In genomic region chr11:111499483-111499882, GRCh38 we compare ENCODE assay signal across 17 cellular contexts. TPM values are rescaled to one million over a fixed set of nuclear protein-coding genes. Genes with fewer than 3 reads are reported as not detected.
A peak's percentile ranks its signal among the peaks of the same experiment; 100 is the strongest.
DNase-seq lines count a peak whose midpoint lies in the region; TF ChIP-seq lines count a peak whose summit lies in the region.
"Had no signal": no experiment of that assay in that cellular context is flagged by ENCODE, and none has a peak within 500 bp of the region (broad histone marks: within the 10 kb centered on the region; RNA-seq: fewer than 3 reads in every experiment).

No MANE protein-coding gene starts in this region.

- no peaks in the 10 kb centered on the region for H3K9me3 Mint-ChIP-seq in activated CD4-positive, alpha-beta memory T cell treated with anti-CD3 and anti-CD28 coated beads, Interleukin-2, amount 10 ng/mL, durations not matched to agents 7 days and 5 days
- H3K9me3 Mint-ChIP-seq: CD8-positive, alpha-beta T cell had no signal

- peak; percentile 35 for DNase-seq in EL
- peak; percentile 38 for DNase-seq in HCEC 1CT
- DNase-seq in amniotic epithelial cell (ENCODE audit: low read depth): peak; percentile 63
- DNase-seq in uterus: no peak
- DNase-seq in GM13976 (ENCODE audit: low spot score): no peak
- no peak for DNase-seq in activated CD4-positive, alpha-beta memory T cell treated with anti-CD3 and anti-CD28 coated beads, Interleukin-2, amount 10 ng/mL, durations not matched to agents 7 days and 5 days
- DNase-seq: Calu3; CD8-positive, alpha-beta T cell; DMS53; GOT3; H7; Karpas-422; KBM-7 had no signal

- no peaks in the 10 kb centered on the region for H3K36me3 ChIP-seq in uterus
- H3K36me3 ChIP-seq: BLaER1 treated with 17β-estradiol and CSF1 and Interleukin-3, amounts not matched to agents 10 nM and 100 nM had no signal

- CTCF ChIA-PET in activated CD4-positive, alpha-beta memory T cell treated with anti-CD3 and anti-CD28 coated beads, Interleukin-2, amount 10 ng/mL, durations not matched to agents 7 days and 5 days (lab: Charles Lee): no interaction called here

- TF ChIP-seq CTCF in uterus (IDR thresholded peaks at IDR 0.05): no peak
- TF ChIP-seq CTCF in GM13976 (IDR thresholded peaks at IDR 0.05; ENCODE audit: borderline replicate concordance, control extremely low read depth, extremely low read depth, insufficient read depth, missing control alignments): no peak

- no peaks in the 10 kb centered on the region for H3K4me1 Mint-ChIP-seq in activated CD4-positive, alpha-beta memory T cell treated with anti-CD3 and anti-CD28 coated beads, Interleukin-2, amount 10 ng/mL, durations not matched to agents 7 days and 5 days
- H3K4me1 Mint-ChIP-seq: B cell had no signal

- no peaks in the 10 kb centered on the region for H3K4me1 ChIP-seq in uterus
- H3K4me1 ChIP-seq: BLaER1 treated with 17β-estradiol and CSF1 and Interleukin-3, amounts not matched to agents 10 nM and 100 nM had no signal

- POLR2A ChIA-PET in activated CD4-positive, alpha-beta memory T cell treated with anti-CD3 and anti-CD28 coated beads, Interleukin-2, amount 10 ng/mL, durations not matched to agents 7 days and 5 days (lab: Charles Lee): no interaction called here

- H3K4me3 Mint-ChIP-seq in activated CD4-positive, alpha-beta memory T cell treated with anti-CD3 and anti-CD28 coated beads, Interleukin-2, amount 10 ng/mL, durations not matched to agents 7 days and 5 days: no peak overlapping the region
- H3K4me3 Mint-ChIP-seq: B cell; CD8-positive, alpha-beta T cell had no signal

- intact Hi-C loops in uterus (cut with DNase I; ENCODE audit: low total_unique reads): no loop called here

- TF ChIP-seq POLR2A in uterus (IDR thresholded peaks at IDR 0.05): no peak

- in situ Hi-C loops in GM13976 (cut with MboI; ENCODE audit: low sequenced_read_pairs, unreplicated experiment): no loop called here

- peaks cover 58% of the 10 kb centered on the region for H3K27me3 Mint-ChIP-seq in activated CD4-positive, alpha-beta memory T cell treated with anti-CD3 and anti-CD28 coated beads, Interleukin-2, amount 10 ng/mL, durations not matched to agents 7 days and 5 days

- H3K36me3 Mint-ChIP-seq in activated CD4-positive, alpha-beta memory T cell treated with anti-CD3 and anti-CD28 coated beads, Interleukin-2, amount 10 ng/mL, durations not matched to agents 7 days and 5 days (ENCODE audit: low read depth): no peaks in the 10 kb centered on the region
- H3K36me3 Mint-ChIP-seq: CD8-positive, alpha-beta T cell had no signal

- no peak overlapping the region for H3K4me3 ChIP-seq in uterus
- H3K4me3 ChIP-seq: BLaER1 treated with 17β-estradiol and CSF1 and Interleukin-3, amounts not matched to agents 10 nM and 100 nM; GM12878 had no signal

- H3K27ac ChIP-seq in uterus: no peak overlapping the region
- H3K27ac ChIP-seq: BLaER1 treated with 17β-estradiol and CSF1 and Interleukin-3, amounts not matched to agents 10 nM and 100 nM had no signal

- H3K27ac Mint-ChIP-seq in activated CD4-positive, alpha-beta memory T cell treated with anti-CD3 and anti-CD28 coated beads, Interleukin-2, amount 10 ng/mL, durations not matched to agents 7 days and 5 days: no peak overlapping the region
- H3K27ac Mint-ChIP-seq: B cell; CD8-positive, alpha-beta T cell had no signal

- H3K27me3 ChIP-seq in uterus: no peaks in the 10 kb centered on the region
- H3K27me3 ChIP-seq: BLaER1 treated with 17β-estradiol and CSF1 and Interleukin-3, amounts not matched to agents 10 nM and 100 nM had no signal

- H3K9me3 ChIP-seq in uterus: no peaks in the 10 kb centered on the region
- H3K9me3 ChIP-seq: BLaER1 treated with 17β-estradiol and CSF1 and Interleukin-3, amounts not matched to agents 10 nM and 100 nM had no signal

RNA-seq across cellular contexts. Expression of gene BTG4, which starts 12.7 kb away (rescaled TPM):
- not detected for total RNA-seq in uterus
- total RNA-seq in activated CD4-positive, alpha-beta memory T cell treated with anti-CD3 and anti-CD28 coated beads, Interleukin-2, amount 10 ng/mL, durations not matched to agents 7 days and 5 days: not detected
- total RNA-seq: B cell; Calu3; CD8-positive, alpha-beta T cell; GM12878; H7 had no signal

RNA-seq across cellular contexts. Expression of gene HOATZ, which starts 15.1 kb away (rescaled TPM):
- 1 to 10 TPM in 2 of 4 donors, under 1 TPM in 1, not detected in 1; 0.88 to 2.7 (median 2.6) TPM for total RNA-seq in uterus
- not detected for total RNA-seq in activated CD4-positive, alpha-beta memory T cell treated with anti-CD3 and anti-CD28 coated beads, Interleukin-2, amount 10 ng/mL, durations not matched to agents 7 days and 5 days
- total RNA-seq: A172; B cell; Calu3; CD8-positive, alpha-beta T cell; H7 had no signal

RNA-seq across cellular contexts. Expression of gene LAYN, which starts 41.0 kb away (rescaled TPM):
- total RNA-seq in uterus: 10 to 100 TPM in 3 of 4 donors, 1 to 10 TPM in 1; 8.5 to 58.2 (median 37.1) TPM
- under 1 TPM; 0.40 to 0.76 TPM for total RNA-seq in activated CD4-positive, alpha-beta memory T cell treated with anti-CD3 and anti-CD28 coated beads, Interleukin-2, amount 10 ng/mL, durations not matched to agents 7 days and 5 days
- total RNA-seq: B cell, GM12878 had no signal

Comparison
In these comparisons a context has a peak if more than half of its experiments do, and no peak if none do; other contexts are left out.
1. DNase-seq: peak in EL (single experiment), HCEC 1CT (single experiment) and amniotic epithelial cell (single experiment); none in uterus (0 of 2), GM13976 (single experiment) and activated CD4-positive, alpha-beta memory T cell treated with anti-CD3 and anti-CD28 coated beads, Interleukin-2, amount 10 ng/mL, durations not matched to agents 7 days and 5 days (single experiment).
2. RNA of gene LAYN, which starts 41.0 kb away (total RNA-seq): 8.5 to 58.2 TPM in uterus; 0.40 to 0.76 TPM in activated CD4-positive, alpha-beta memory T cell treated with anti-CD3 and anti-CD28 coated beads, Interleukin-2, amount 10 ng/mL, durations not matched to agents 7 days and 5 days; every median in the first group is over 4 times any median in the second.